24 cellular contexts compared by ENCODE assay signal in the genomic region with DNA sequence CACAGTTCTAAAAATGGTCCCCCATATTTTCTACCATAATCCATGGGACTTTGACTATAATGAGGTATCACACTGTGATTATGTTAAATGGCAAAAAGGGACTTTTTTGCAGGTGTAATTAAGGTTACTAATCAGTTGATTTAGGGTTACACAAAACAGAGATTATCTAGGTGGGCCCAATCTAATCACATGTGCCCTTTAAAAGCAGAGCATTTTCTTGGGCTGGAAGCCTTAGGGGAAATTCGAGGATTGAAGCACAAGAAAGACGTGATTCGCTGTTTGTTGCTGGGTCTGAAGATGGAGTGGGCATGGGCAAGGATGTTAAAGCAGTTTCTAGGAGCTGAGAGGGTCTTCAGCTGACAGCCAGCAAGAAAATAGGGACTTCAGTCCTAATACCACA. TPM values are rescaled to one million over a fixed set of nuclear protein-coding genes. Genes with fewer than 3 reads are reported as not detected.
A peak's percentile ranks its signal among the peaks of the same experiment; 100 is the strongest.
DNase-seq lines count a peak whose midpoint lies in the region; ATAC-seq, FAIRE-seq and TF ChIP-seq lines count a peak whose summit lies in the region.
"Had no signal": no experiment of that assay in that cellular context is flagged by ENCODE, and none has a peak within 500 bp of the region (broad histone marks: within the 10 kb centered on the region; RNA-seq: fewer than 3 reads in every experiment).

No MANE protein-coding gene starts in this region.

- CTCF ChIA-PET in K562 (lab: Yijun Ruan, JAX; ENCODE audit: low intra/inter-chr PET ratio): no interaction called here

- H3K4me3 ChIP-seq in K562: no peak overlapping the region
- H3K4me3 ChIP-seq: BLaER1, GM12878 had no signal

- no peaks in the 10 kb centered on the region for H4K20me1 ChIP-seq in K562 (replicated peaks; ENCODE audit: control insufficient read depth, insufficient read depth, low read length)
- H4K20me1 ChIP-seq: BLaER1 had no signal

- DNase-seq in GM12892 (ENCODE audit: insufficient read length): no peak
- DNase-seq in H54 (ENCODE audit: insufficient read length, low spot score): no peak
- no peak for DNase-seq in K562 (ENCODE audit: extremely low read depth in 1 of 4, low spot score in 3 of 4)
- no peak for DNase-seq in NCI-H524 (lab: John Stamatoyannopoulos, UW)
- DNase-seq in stimulated activated CD4-positive, alpha-beta T cell treated with anti-CD3 and anti-CD28 coated beads, Interleukin-12 subunit alpha, Interleukin-12 subunit beta, amount 100 ng/mL, for 4 hours: no peak
- DNase-seq: 8988T; ACHN; BE2C; C1 segment of cervical spinal cord; CD4-positive, alpha-beta memory T cell; CD4-positive, CD25-positive, alpha-beta regulatory T cell; CD8-positive, alpha-beta memory T cell; COR-L47; DMS 273 treated with DMSO at 0.1 percent for 48 hours; DMS153; DMS53; DMS79; DND-41; EL; GDM1 had no signal

- BruUV-seq in K562 (replicated peaks; lab: Mats Ljungman, UMichigan): no TSS peak

- intact Hi-C loops in K562 (cut with micrococcal nuclease): no loop called here

- no peak for TF ChIP-seq RAD21 in K562 (CRISPR knock-in tag; conservative IDR thresholded peaks at IDR 0.05 in 1 of 2, IDR thresholded peaks at IDR 0.05 in 1 of 2)

- no peak for ATAC-seq in K562
- ATAC-seq in GM21390 (IDR thresholded peaks at IDR 0.05; ENCODE audit: unreplicated experiment): no peak
- ATAC-seq: GM12878 had no signal

- TF ChIP-seq EP300 in K562 (IDR thresholded peaks at IDR 0.05; ENCODE audit: low read length): no peak

- H3K79me2 ChIP-seq in K562 (ENCODE audit: control insufficient read depth, insufficient read depth, low read length): no peaks in the 10 kb centered on the region

- H3K9ac ChIP-seq in K562 (ENCODE audit: insufficient read depth in 1 of 2, low read depth in 2 of 2, low read length in 2 of 2): no peak overlapping the region
- H3K9ac ChIP-seq: BLaER1 had no signal

- 38% methylated on average over 3 of the region's 3 CpGs for WGBS in K562 (ENCODE audit: insufficient coverage, low coverage, missing lambda C conversion rate)

- in situ Hi-C loops in K562 (cut with MboI): no loop called here

- FAIRE-seq in GM12892 (lab: Jason Lieb, UNC) (peak; percentile 14), H54 (lab: Jason Lieb, UNC) (peak; percentile 23), K562 (lab: Jason Lieb, UNC) (no peak)
- FAIRE-seq: GM12878, GM19239 had no signal

- no peaks in the 10 kb centered on the region for H3K9me1 ChIP-seq in K562 (ENCODE audit: control insufficient read depth, insufficient read depth, low read length)

- H3K36me3 ChIP-seq in K562 (ENCODE audit: control insufficient read depth, insufficient read depth, low read length): no peaks in the 10 kb centered on the region
- H3K36me3 ChIP-seq: BE2C had no signal

- TF ChIP-seq CTCF in K562 (IDR thresholded peaks at IDR 0.05 in 2 of 3, conservative IDR thresholded peaks at IDR 0.05 in 1 of 3; ENCODE audit: insufficient read depth in 2 of 3, low read depth in 1 of 3, low read length in 3 of 3): no peak

- no peak overlapping the region for H2AFZ ChIP-seq in K562 (ENCODE audit: low read depth, low read length)

- POLR2A ChIA-PET in K562 (lab: Yijun Ruan, JAX): interaction anchor here (1.1 to 3.2 kb wide), 3 partner anchors 8 to 83 kb away, joined by 4 to 12 read pairs (median 6); no protein-coding TSS in a partner anchor

- no peak overlapping the region for H3K27ac ChIP-seq in K562 (ENCODE audit: extremely low read depth, low read depth, low read length)
- H3K27ac ChIP-seq: BLaER1 had no signal

- H3K9me3 ChIP-seq in K562 (replicated peaks; ENCODE audit: control insufficient read depth, insufficient read depth, low read depth, low read length): no peaks in the 10 kb centered on the region
- H3K9me3 ChIP-seq: BE2C had no signal

- H3K4me2 ChIP-seq in K562 (ENCODE audit: insufficient read depth, low read length): no peak overlapping the region
- H3K4me2 ChIP-seq: BLaER1 had no signal

- no peaks in the 10 kb centered on the region for H3K27me3 ChIP-seq in K562 (ENCODE audit: control insufficient read depth in 2 of 2, insufficient read depth in 2 of 2, low read length in 2 of 2)
- H3K27me3 ChIP-seq: BE2C, BLaER1 had no signal

- H3K4me1 ChIP-seq in K562 (replicated peaks in 1 of 2; ENCODE audit: control insufficient read depth in 2 of 2, insufficient read depth in 2 of 2, low read length in 2 of 2): peaks cover 0 to 14% of the 10 kb centered on the region in 2 experiments; a peak in 2 of 5 replicates
- H3K4me1 ChIP-seq: BE2C, BLaER1 had no signal

- no peak for TF ChIP-seq POLR2A in GM12892 (IDR thresholded peaks at IDR 0.05; ENCODE audit: low read depth, low read length)
- TF ChIP-seq POLR2A in H54 (IDR thresholded peaks at IDR 0.05; ENCODE audit: low read depth, low read length): no peak
- no peak for TF ChIP-seq POLR2A in K562 (conservative IDR thresholded peaks at IDR 0.05)

TF ChIP-seq in K562, 482 proteins besides CTCF, POLR2A, EP300 and RAD21:
- no peak for TF ChIP-seq NR4A1 (CRISPR knock-in tag; IDR thresholded peaks at IDR 0.05)
- peak; percentile 41; the same call in 1 of the 2 replicates for TF ChIP-seq NR4A1 (tag; IDR thresholded peaks at IDR 0.05)
- 0 out of 2 replicates have a peak, but pooled peaks have one; percentile 28 for TF ChIP-seq PYGO2 (tag; IDR thresholded peaks at IDR 0.05)
- 0 out of 2 replicates have a peak, but pooled peaks have one; percentile 4 for TF ChIP-seq ZKSCAN8 (CRISPR knock-in tag; IDR thresholded peaks at IDR 0.05)
- TF ChIP-seq PTRF (tag; IDR thresholded peaks at IDR 0.05): peak; percentile 23; the same call in 1 of the 2 replicates
- TF ChIP-seq NR1H2 (CRISPR knock-in tag; IDR thresholded peaks at IDR 0.05): no peak
- TF ChIP-seq, protein P1, sequence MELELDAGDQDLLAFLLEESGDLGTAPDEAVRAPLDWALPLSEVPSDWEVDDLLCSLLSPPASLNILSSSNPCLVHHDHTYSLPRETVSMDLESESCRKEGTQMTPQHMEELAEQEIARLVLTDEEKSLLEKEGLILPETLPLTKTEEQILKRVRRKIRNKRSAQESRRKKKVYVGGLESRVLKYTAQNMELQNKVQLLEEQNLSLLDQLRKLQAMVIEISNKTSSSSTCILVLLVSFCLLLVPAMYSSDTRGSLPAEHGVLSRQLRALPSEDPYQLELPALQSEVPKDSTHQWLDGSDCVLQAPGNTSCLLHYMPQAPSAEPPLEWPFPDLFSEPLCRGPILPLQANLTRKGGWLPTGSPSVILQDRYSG (tag; conservative IDR thresholded peaks at IDR 0.05; ENCODE audit: low read depth): 0 out of 2 replicates have a peak, but pooled peaks have one; percentile 33
- no peak for TF ChIP-seq NR2C1 (IDR thresholded peaks at IDR 0.05)
- peak; percentile 53 for TF ChIP-seq NR2C1 (tag; IDR thresholded peaks at IDR 0.05)
- TF ChIP-seq TAF1 (IDR thresholded peaks at IDR 0.05; ENCODE audit: control insufficient read depth, extremely low read depth, insufficient read depth, low read length, severe bottlenecking): no peak
- no peak for TF ChIP-seq FOXJ3 (CRISPR knock-in tag; IDR thresholded peaks at IDR 0.05)
- TF ChIP-seq ZNF76 (CRISPR knock-in tag; IDR thresholded peaks at IDR 0.05; ENCODE audit: borderline replicate concordance): no peak
- TF ChIP-seq DMBX1 (CRISPR knock-in tag; IDR thresholded peaks at IDR 0.05; ENCODE audit: borderline replicate concordance): peak; percentile 80; the same call in 1 of the 2 replicates
- TF ChIP-seq PTTG1 (tag; IDR thresholded peaks at IDR 0.05; ENCODE audit: low read depth): peak; percentile 25; the same call in 1 of the 2 replicates
- TF ChIP-seq, protein P2, sequence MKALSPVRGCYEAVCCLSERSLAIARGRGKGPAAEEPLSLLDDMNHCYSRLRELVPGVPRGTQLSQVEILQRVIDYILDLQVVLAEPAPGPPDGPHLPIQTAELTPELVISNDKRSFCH (CRISPR knock-in tag; IDR thresholded peaks at IDR 0.05): no peak
- TF ChIP-seq, protein P2 (tag; IDR thresholded peaks at IDR 0.05): peak; percentile 77
- no peak for TF ChIP-seq PML (IDR thresholded peaks at IDR 0.05; ENCODE audit: low read length)

RNA-seq across cellular contexts. Expression of a gene that starts 13.4 kb away (rescaled TPM):
- 0.08 TPM for polyA plus RNA-seq in GM12892 (2012; ENCODE audit: missing spikeins)
- 2.0 and 5.7 TPM in 2 replicates for total RNA-seq in K562 (2011; cell fraction: chromatin; rRNA removed; ENCODE audit: low replicate concordance)
- total RNA-seq in K562 (2011; cell fraction: nucleolus; rRNA removed): 0.83 and 1.6 TPM in 2 replicates
- 3.0 and 5.2 TPM in 2 replicates for total RNA-seq in K562 (2011; cell fraction: nucleoplasm; rRNA removed)
- total RNA-seq in K562 (2014; rRNA removed) (4.9 and 5.3 TPM in 2 replicates), K562 (2014; rRNA removed; fragmentation: Illumina TruSeq; extraction: Trizol) (5.9 and 6.1 TPM in 2 replicates), K562 (2015; rRNA removed; fragmentation: Illumina TruSeq; extraction: Trizol) (4.0 and 4.5 TPM in 2 replicates), K562 (2021) (4.4 and 4.8 TPM in 2 replicates)
- polyA plus RNA-seq in K562 (2011; rRNA removed) (3.8 and 11.0 TPM in 2 replicates), K562 (2014; fragmentation: Illumina TruSeq; extraction: Trizol) (4.9 and 6.1 TPM in 2 replicates), K562 (2014; fragmentation: Nextera tagmentation; extraction: Ambion mirVana) (1 to 10 TPM; 1.8 to 2.1 TPM), K562 (2014; rRNA removed) (4.3 and 4.8 TPM in 2 replicates)
- polyA plus RNA-seq in K562 (2011; cell fraction: cytosol; rRNA removed): 0.79 and 5.8 TPM in 2 replicates
- polyA plus RNA-seq in K562 (2011; cell fraction: nucleus; rRNA removed): 2.8 and 13.3 TPM in 2 replicates
- polyA plus RNA-seq in K562 (2012): 2.8 and 4.4 TPM in 2 replicates
- polyA minus RNA-seq in K562 (2011; rRNA and poly(A)+ RNA removed): 4.5 and 16.6 TPM in 2 replicates
- polyA minus RNA-seq in K562 (2011; cell fraction: cytosol; rRNA and poly(A)+ RNA removed): 1.6 and 4.5 TPM in 2 replicates
- polyA minus RNA-seq in K562 (2011; cell fraction: nucleus; rRNA and poly(A)+ RNA removed): 2.0 and 10.1 TPM in 2 replicates
